22 cellular contexts compared by ENCODE assay signal in the genomic region with DNA sequence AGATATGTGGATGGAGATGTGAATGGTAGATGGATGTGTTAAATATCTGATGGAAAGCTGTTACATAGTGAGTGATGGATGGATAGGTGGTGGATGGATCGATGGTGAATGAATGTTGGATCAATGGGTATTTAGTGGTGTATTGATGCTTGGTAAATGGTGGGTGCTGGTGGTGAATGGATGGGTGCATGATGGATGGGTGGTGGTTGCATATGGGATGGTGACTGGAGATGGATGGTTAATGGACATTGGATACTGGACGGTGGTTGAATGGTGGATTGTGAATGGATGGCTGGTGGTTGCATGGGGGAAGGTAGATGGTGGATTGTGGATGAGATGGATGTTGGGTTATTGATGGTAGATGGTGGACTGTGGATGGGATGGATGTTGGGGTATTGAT. TPM values are rescaled to one million over a fixed set of nuclear protein-coding genes. Genes with fewer than 3 reads are reported as not detected.
DNase-seq lines count a peak whose midpoint lies in the region; ATAC-seq, FAIRE-seq and TF ChIP-seq lines count a peak whose summit lies in the region.
"Had no signal": no experiment of that assay in that cellular context is flagged by ENCODE, and none has a peak within 500 bp of the region (broad histone marks: within the 10 kb centered on the region; RNA-seq: fewer than 3 reads in every experiment).

No MANE protein-coding gene starts in this region.

- peak; percentile 4 for DNase-seq in D721Med (ENCODE audit: insufficient read length, low spot score)
- no peak for DNase-seq in GM12891 (ENCODE audit: insufficient read length, low spot score)
- DNase-seq in HTR-8/SVneo (ENCODE audit: insufficient read length, low spot score): no peak
- DNase-seq in activated CD4-positive, alpha-beta T cell treated with anti-CD3 and anti-CD28 coated beads for 36 hours: no peak
- DNase-seq in stimulated activated CD4-positive, alpha-beta T cell treated with anti-CD3 and anti-CD28 coated beads, Interleukin-2, amount 100 ng/mL, for 48 hours: no peak
- DNase-seq in foreskin melanocyte: no peak
- DNase-seq: C1 segment of cervical spinal cord; Calu3; CD4-positive, alpha-beta memory T cell; COR-L47; DMS153; DND-41; GM23248; H9; HFFc6 had no signal

- intact Hi-C loops in activated CD4-positive, alpha-beta T cell treated with anti-CD3 and anti-CD28 coated beads for 36 hours (cut with DNase I, micrococcal nuclease): no loop called here

- TF ChIP-seq POLR2A in GM12891 (IDR thresholded peaks at IDR 0.05; ENCODE audit: low read depth, low read length): no peak

- no peak overlapping the region for H3K4me3 Mint-ChIP-seq in activated CD4-positive, alpha-beta T cell treated with anti-CD3 and anti-CD28 coated beads for 36 hours
- H3K4me3 Mint-ChIP-seq: CD4-positive, alpha-beta memory T cell; H9; HFFc6 had no signal

- TF ChIP-seq CTCF in D721Med (IDR thresholded peaks at IDR 0.05; ENCODE audit: insufficient read depth, missing control alignments): no peak

- POLR2A ChIA-PET in activated CD4-positive, alpha-beta T cell treated with anti-CD3 and anti-CD28 coated beads for 36 hours (lab: Charles Lee): no interaction called here

- no peaks in the 10 kb centered on the region for H3K4me1 Mint-ChIP-seq in activated CD4-positive, alpha-beta T cell treated with anti-CD3 and anti-CD28 coated beads for 36 hours

- H3K36me3 Mint-ChIP-seq in activated CD4-positive, alpha-beta T cell treated with anti-CD3 and anti-CD28 coated beads for 36 hours (ENCODE audit: low read depth): no peaks in the 10 kb centered on the region
- H3K36me3 Mint-ChIP-seq: CD4-positive, alpha-beta memory T cell had no signal

- no peak for ATAC-seq in activated CD4-positive, alpha-beta T cell treated with anti-CD3 and anti-CD28 coated beads for 36 hours
- ATAC-seq: HCT116 had no signal

- FAIRE-seq in D721Med (lab: Jason Lieb, UNC) (no peak), GM12891 (lab: Jason Lieb, UNC) (peak; percentile 20), HTR-8/SVneo (lab: Jason Lieb, UNC) (peak; percentile 40)
- FAIRE-seq: G401.6, GM19239, H1 had no signal

- no peak overlapping the region for H3K27ac Mint-ChIP-seq in activated CD4-positive, alpha-beta T cell treated with anti-CD3 and anti-CD28 coated beads for 36 hours
- H3K27ac Mint-ChIP-seq: CD4-positive, alpha-beta memory T cell; H9; HFFc6 had no signal

- CTCF ChIA-PET in activated CD4-positive, alpha-beta T cell treated with anti-CD3 and anti-CD28 coated beads for 36 hours (lab: Charles Lee): no interaction called here

- peaks cover 6% of the 10 kb centered on the region for H3K27me3 Mint-ChIP-seq in activated CD4-positive, alpha-beta T cell treated with anti-CD3 and anti-CD28 coated beads for 36 hours

- no peaks in the 10 kb centered on the region for H3K9me3 Mint-ChIP-seq in activated CD4-positive, alpha-beta T cell treated with anti-CD3 and anti-CD28 coated beads for 36 hours (ENCODE audit: low read depth)
- H3K9me3 Mint-ChIP-seq: CD4-positive, alpha-beta memory T cell; H9; HFFc6 had no signal

TF ChIP-seq in GM12891, 5 proteins besides CTCF, POLR2A, EP300 and RAD21:
- no peak for TF ChIP-seq PAX5 (IDR thresholded peaks at IDR 0.05; ENCODE audit: insufficient read depth, low read length, severe bottlenecking)
- TF ChIP-seq SPI1 (IDR thresholded peaks at IDR 0.05; ENCODE audit: low read depth, low read length): no peak
- TF ChIP-seq POU2F2 (IDR thresholded peaks at IDR 0.05; ENCODE audit: low read depth, low read length): no peak
- no peak for TF ChIP-seq TAF1 (IDR thresholded peaks at IDR 0.05; ENCODE audit: low read depth, low read length)
- no peak for TF ChIP-seq POLR2AphosphoS5 (IDR thresholded peaks at IDR 0.05; ENCODE audit: low read depth, low read length)

RNA-seq across cellular contexts. Expression of gene LBHD2, which starts 2.1 kb away (rescaled TPM):
- not detected for polyA plus RNA-seq in GM12891 (2012; ENCODE audit: low read depth, missing spikeins)
- total RNA-seq in activated CD4-positive, alpha-beta T cell treated with anti-CD3 and anti-CD28 coated beads for 36 hours: not detected
- total RNA-seq: A172; Calu3; CD4-positive, alpha-beta memory T cell; GM23248; H1; H9; HFFc6 had no signal
- polyA plus RNA-seq: BJ; CD4-positive, alpha-beta memory T cell; GM23248; H1 had no signal

RNA-seq across cellular contexts. Expression of gene EXOC3L4, which starts 12.6 kb away (rescaled TPM):
- not detected for polyA plus RNA-seq in GM12891 (2012; ENCODE audit: low read depth, missing spikeins)
- total RNA-seq in activated CD4-positive, alpha-beta T cell treated with anti-CD3 and anti-CD28 coated beads for 36 hours: not detected
- total RNA-seq: A673; CD4-positive, alpha-beta memory T cell; GM23248 had no signal
- polyA plus RNA-seq: BJ; CD4-positive, alpha-beta memory T cell; GM23248 had no signal

RNA-seq across cellular contexts. Expression of gene CDC42BPB, which starts 24.6 kb away (rescaled TPM):
- 11.6 TPM for polyA plus RNA-seq in GM12891 (2012; ENCODE audit: low read depth, missing spikeins)
- total RNA-seq in activated CD4-positive, alpha-beta T cell treated with anti-CD3 and anti-CD28 coated beads for 36 hours: 1 to 10 TPM; 4.0 to 4.4 TPM

RNA-seq across cellular contexts. Expression of gene TNFAIP2, which starts 41.3 kb away (rescaled TPM):
- 68.7 TPM for polyA plus RNA-seq in GM12891 (2012; ENCODE audit: low read depth, missing spikeins)
- 1 to 10 TPM; 1.7 to 1.8 TPM for total RNA-seq in activated CD4-positive, alpha-beta T cell treated with anti-CD3 and anti-CD28 coated beads for 36 hours
- polyA plus RNA-seq: CD4-positive, alpha-beta memory T cell had no signal
